1 cellular context compared by ENCODE assay signal in the genomic region with DNA sequence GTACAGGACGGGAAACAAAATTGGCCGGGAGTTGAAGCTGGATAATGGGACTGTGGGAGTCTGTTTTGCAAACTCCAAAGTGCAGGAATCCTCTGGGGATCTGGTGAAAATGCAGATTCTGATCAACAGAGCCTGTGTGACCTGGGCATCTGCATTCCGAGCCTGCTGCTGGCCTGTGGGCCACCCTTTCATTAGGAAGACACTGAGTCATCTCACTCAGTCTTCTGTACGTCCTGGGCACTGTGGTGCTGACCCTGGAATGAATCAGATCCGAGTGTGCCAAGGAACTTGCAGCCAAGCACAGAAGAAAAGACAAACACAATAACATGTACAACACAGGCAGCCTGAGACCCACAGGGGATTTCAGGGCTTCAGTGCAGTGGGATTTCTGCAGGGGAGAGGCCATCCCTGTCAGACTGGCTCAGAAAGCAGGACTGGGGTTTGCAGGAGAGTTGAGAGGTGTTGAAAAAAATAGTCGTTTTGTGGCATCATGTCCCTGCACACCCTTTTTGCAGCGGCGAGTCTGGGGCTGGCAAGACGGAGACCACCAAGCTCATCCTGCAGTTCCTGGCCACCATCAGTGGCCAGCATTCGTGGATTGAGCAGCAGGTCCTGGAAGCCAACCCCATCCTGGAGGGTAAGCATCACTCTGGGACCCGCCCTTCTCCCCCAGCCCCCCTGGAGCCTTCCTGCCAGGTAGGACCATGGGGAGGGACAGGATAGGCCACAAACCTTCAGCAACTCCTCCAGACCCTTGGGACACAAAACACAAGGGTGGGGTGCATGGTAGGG.
TF ChIP-seq lines count a peak whose summit lies in the region.

No MANE protein-coding gene starts in this region.

TF ChIP-seq in HepG2, 621 proteins besides CTCF, POLR2A, EP300 and RAD21 (continued from another document):
- TF ChIP-seq REXO4 (CRISPR knock-in tag; IDR thresholded peaks at IDR 0.05; ENCODE audit: borderline replicate concordance), result no peak
- TF ChIP-seq HOXA9 (CRISPR knock-in tag; IDR thresholded peaks at IDR 0.05; ENCODE audit: borderline replicate concordance), result no peak
- TF ChIP-seq STAG1 (CRISPR knock-in tag; IDR thresholded peaks at IDR 0.05), result no peak
- no peak for TF ChIP-seq ATF7-NPFF (CRISPR knock-in tag; IDR thresholded peaks at IDR 0.05; ENCODE audit: low read depth)
- TF ChIP-seq EEA1 (CRISPR knock-in tag; IDR thresholded peaks at IDR 0.05; ENCODE audit: borderline replicate concordance), result no peak
- TF ChIP-seq, protein P1, sequence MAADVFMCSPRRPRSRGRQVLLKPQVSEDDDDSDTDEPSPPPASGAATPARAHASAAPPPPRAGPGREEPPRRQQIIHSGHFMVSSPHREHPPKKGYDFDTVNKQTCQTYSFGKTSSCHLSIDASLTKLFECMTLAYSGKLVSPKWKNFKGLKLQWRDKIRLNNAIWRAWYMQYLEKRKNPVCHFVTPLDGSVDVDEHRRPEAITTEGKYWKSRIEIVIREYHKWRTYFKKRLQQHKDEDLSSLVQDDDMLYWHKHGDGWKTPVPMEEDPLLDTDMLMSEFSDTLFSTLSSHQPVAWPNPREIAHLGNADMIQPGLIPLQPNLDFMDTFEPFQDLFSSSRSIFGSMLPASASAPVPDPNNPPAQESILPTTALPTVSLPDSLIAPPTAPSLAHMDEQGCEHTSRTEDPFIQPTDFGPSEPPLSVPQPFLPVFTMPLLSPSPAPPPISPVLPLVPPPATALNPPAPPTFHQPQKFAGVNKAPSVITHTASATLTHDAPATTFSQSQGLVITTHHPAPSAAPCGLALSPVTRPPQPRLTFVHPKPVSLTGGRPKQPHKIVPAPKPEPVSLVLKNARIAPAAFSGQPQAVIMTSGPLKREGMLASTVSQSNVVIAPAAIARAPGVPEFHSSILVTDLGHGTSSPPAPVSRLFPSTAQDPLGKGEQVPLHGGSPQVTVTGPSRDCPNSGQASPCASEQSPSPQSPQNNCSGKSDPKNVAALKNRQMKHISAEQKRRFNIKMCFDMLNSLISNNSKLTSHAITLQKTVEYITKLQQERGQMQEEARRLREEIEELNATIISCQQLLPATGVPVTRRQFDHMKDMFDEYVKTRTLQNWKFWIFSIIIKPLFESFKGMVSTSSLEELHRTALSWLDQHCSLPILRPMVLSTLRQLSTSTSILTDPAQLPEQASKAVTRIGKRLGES (CRISPR knock-in tag; IDR thresholded peaks at IDR 0.05; ENCODE audit: borderline replicate concordance), result no peak
- no peak for TF ChIP-seq ZSCAN25 (CRISPR knock-in tag; IDR thresholded peaks at IDR 0.05)
- TF ChIP-seq, protein P2, sequence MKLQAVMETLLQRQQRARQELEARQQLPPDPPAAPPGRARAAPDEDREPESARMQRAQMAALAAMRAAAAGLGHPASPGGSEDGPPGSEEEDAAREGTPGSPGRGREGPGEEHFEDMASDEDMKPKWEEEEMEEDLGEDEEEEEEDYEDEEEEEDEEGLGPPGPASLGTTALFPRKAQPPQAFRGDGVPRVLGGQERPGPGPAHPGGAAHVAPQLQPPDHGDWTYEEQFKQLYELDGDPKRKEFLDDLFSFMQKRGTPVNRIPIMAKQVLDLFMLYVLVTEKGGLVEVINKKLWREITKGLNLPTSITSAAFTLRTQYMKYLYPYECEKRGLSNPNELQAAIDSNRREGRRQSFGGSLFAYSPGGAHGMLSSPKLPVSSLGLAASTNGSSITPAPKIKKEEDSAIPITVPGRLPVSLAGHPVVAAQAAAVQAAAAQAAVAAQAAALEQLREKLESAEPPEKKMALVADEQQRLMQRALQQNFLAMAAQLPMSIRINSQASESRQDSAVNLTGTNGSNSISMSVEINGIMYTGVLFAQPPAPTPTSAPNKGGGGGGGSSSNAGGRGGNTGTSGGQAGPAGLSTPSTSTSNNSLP (IDR thresholded peaks at IDR 0.05; ENCODE audit: low read depth, low read length), result no peak
- TF ChIP-seq, protein P3, sequence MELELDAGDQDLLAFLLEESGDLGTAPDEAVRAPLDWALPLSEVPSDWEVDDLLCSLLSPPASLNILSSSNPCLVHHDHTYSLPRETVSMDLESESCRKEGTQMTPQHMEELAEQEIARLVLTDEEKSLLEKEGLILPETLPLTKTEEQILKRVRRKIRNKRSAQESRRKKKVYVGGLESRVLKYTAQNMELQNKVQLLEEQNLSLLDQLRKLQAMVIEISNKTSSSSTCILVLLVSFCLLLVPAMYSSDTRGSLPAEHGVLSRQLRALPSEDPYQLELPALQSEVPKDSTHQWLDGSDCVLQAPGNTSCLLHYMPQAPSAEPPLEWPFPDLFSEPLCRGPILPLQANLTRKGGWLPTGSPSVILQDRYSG (CRISPR knock-in tag; IDR thresholded peaks at IDR 0.05), result no peak
- no peak for TF ChIP-seq JARID2 (CRISPR knock-in tag; IDR thresholded peaks at IDR 0.05; ENCODE audit: insufficient replicate concordance)
- TF ChIP-seq ZNF124 (CRISPR knock-in tag; IDR thresholded peaks at IDR 0.05), result no peak
- no peak for TF ChIP-seq RARA (CRISPR knock-in tag; IDR thresholded peaks at IDR 0.05)
- TF ChIP-seq ZNF292 (CRISPR knock-in tag; IDR thresholded peaks at IDR 0.05; ENCODE audit: borderline replicate concordance, low read depth), result no peak
- TF ChIP-seq NR3C1 (CRISPR knock-in tag; IDR thresholded peaks at IDR 0.05), result no peak
- TF ChIP-seq HOXD1 (CRISPR knock-in tag; IDR thresholded peaks at IDR 0.05), result no peak
- TF ChIP-seq, protein P4, sequence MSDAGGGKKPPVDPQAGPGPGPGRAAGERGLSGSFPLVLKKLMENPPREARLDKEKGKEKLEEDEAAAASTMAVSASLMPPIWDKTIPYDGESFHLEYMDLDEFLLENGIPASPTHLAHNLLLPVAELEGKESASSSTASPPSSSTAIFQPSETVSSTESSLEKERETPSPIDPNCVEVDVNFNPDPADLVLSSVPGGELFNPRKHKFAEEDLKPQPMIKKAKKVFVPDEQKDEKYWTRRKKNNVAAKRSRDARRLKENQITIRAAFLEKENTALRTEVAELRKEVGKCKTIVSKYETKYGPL (CRISPR knock-in tag; IDR thresholded peaks at IDR 0.05), result no peak
